10 cellular contexts compared by ENCODE assay signal in the genomic region with DNA sequence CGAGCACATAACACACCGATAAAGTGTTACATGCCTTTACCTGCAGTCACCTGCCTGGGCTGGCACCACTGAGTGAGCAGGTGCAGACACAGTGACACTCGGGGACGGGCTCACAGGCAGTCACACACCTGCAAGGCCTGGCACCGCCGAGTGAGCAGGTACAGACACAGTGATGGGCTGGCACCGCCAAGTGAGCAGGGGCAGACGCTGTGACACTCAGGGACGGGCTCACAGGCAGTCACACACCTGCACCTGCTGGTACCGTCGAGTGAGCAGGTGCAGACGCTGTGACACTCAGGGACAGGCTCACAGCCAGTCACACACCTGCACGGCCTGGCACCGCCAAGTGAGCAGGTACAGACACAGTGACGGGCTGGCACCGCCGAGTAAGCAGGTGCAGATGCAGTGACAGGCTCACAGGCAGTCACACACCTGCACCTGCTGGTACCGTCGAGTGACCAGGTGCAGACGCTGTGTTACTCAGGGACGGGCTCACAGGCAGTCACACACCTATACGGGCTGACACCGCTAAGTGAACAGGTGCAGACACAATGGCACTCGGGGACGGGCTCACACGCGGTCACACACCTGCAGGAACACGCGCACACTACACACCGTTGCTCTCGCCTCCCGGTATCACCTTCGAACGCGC. TPM values are rescaled to one million over a fixed set of nuclear protein-coding genes. Genes with fewer than 3 reads are reported as not detected.
DNase-seq lines count a peak whose midpoint lies in the region; ATAC-seq and TF ChIP-seq lines count a peak whose summit lies in the region.
"Had no signal": no experiment of that assay in that cellular context is flagged by ENCODE, and none has a peak within 500 bp of the region (broad histone marks: within the 10 kb centered on the region; RNA-seq: fewer than 3 reads in every experiment).

No MANE protein-coding gene starts in this region.

- no peak overlapping the region for H3K4ac ChIP-seq in trophoblast cell (ENCODE audit: low read depth, low read length)

- DNase-seq in COLO668 (lab: John Stamatoyannopoulos, UW; ENCODE audit: unreplicated experiment) (peak; percentile 6), T-helper 17 cell (no peak), esophagus muscularis mucosa (ENCODE audit: extremely low spot score) (no peak), trophoblast cell (peak in 1 of 2 donors; percentile 1), 8988T (no peak)
- DNase-seq: GDM1, NCI-H1694 treated with DMSO at 0.1 percent for 48 hours had no signal

- H3K9me3 ChIP-seq in T-helper 17 cell (ENCODE audit: control insufficient read depth, low read length, poor library complexity, severe bottlenecking) (no peaks in the 10 kb centered on the region), esophagus muscularis mucosa (no peaks in the 10 kb centered on the region), trophoblast cell (ENCODE audit: insufficient read depth, low read depth, low read length) (peaks cover 35% of the 10 kb centered on the region)

- H3K4me3 Mint-ChIP-seq in T-helper 17 cell, result peak overlapping the region; percentile 88

- H3K79me1 ChIP-seq in trophoblast cell (ENCODE audit: low read length), result no peaks in the 10 kb centered on the region

- H2AK5ac ChIP-seq in trophoblast cell (ENCODE audit: low read length), result no peak overlapping the region

- H3K27ac ChIP-seq in esophagus muscularis mucosa (replicated peaks in 1 of 4) (peak overlapping the region; percentile 49 to 70 (median 61)), trophoblast cell (ENCODE audit: low read depth, low read length) (no peak overlapping the region)

- H3K27ac Mint-ChIP-seq in T-helper 17 cell, result peak overlapping the region; percentile 17

- no peak overlapping the region for H3K14ac ChIP-seq in trophoblast cell (ENCODE audit: low read length)

- no peak overlapping the region for H3K9ac ChIP-seq in trophoblast cell (ENCODE audit: low read length)

- no peak for TF ChIP-seq EP300 in esophagus muscularis mucosa (IDR thresholded peaks at IDR 0.05)

- no peak overlapping the region for H3K23ac ChIP-seq in trophoblast cell (ENCODE audit: low read length)

- intact Hi-C loops in esophagus muscularis mucosa (cut with DNase I), result loop anchor here (10.0 kb wide), 1 partner anchor 166 kb away; the partner anchor contains the start of gene ZNF471

- ATAC-seq in T-helper 17 cell (peak; percentile 52), HG02973 (IDR thresholded peaks at IDR 0.05; ENCODE audit: unreplicated experiment) (no peak), GM19324 (IDR thresholded peaks at IDR 0.05; ENCODE audit: low FRiP score, unreplicated experiment) (no peak), HG03378 (IDR thresholded peaks at IDR 0.05; ENCODE audit: unreplicated experiment) (no peak)

- peak overlapping the region; percentile 70 for H3K4me2 ChIP-seq in trophoblast cell (ENCODE audit: low read length)

- TF ChIP-seq CTCF in esophagus muscularis mucosa (IDR thresholded peaks at IDR 0.05), result no peak

- 24% methylated on average over 16 of the region's 35 CpGs for WGBS in esophagus muscularis mucosa
- no CpG with 5 or more reads among the region's 35 CpGs for WGBS in trophoblast cell (ENCODE audit: extremely low coverage, insufficient coverage, insufficient read length)

- TF ChIP-seq POLR2A in esophagus muscularis mucosa (IDR thresholded peaks at IDR 0.05; ENCODE audit: low read depth), result no peak

- no peak overlapping the region for H4K91ac ChIP-seq in trophoblast cell (ENCODE audit: low read depth, low read length)

- H3K36me3 ChIP-seq in esophagus muscularis mucosa, result no peaks in the 10 kb centered on the region
- no peaks in the 10 kb centered on the region for H3K36me3 ChIP-seq in trophoblast cell (ENCODE audit: control insufficient read depth in 1 of 2, insufficient read depth in 2 of 2, low read length in 2 of 2)

- peaks cover 2% of the 10 kb centered on the region for H3K4me1 Mint-ChIP-seq in T-helper 17 cell

- peak overlapping the region; percentile 5 for H4K12ac ChIP-seq in trophoblast cell (ENCODE audit: low read depth, low read length)

- no peak overlapping the region for H2BK120ac ChIP-seq in trophoblast cell (ENCODE audit: insufficient read depth, low read length, poor library complexity)

- H3K4me1 ChIP-seq in esophagus muscularis mucosa (peaks cover 17 to 20% (median 19%) of the 10 kb centered on the region in 4 donors), trophoblast cell (ENCODE audit: control insufficient read depth in 1 of 2, insufficient read depth in 2 of 2, low read length in 2 of 2) (peaks cover 4 to 5% of the 10 kb centered on the region in 2 experiments)

- no peak overlapping the region for H3K18ac ChIP-seq in trophoblast cell (ENCODE audit: low read length)

- no peak overlapping the region for H2BK12ac ChIP-seq in trophoblast cell (ENCODE audit: low read length)

- no peaks in the 10 kb centered on the region for H3K27me3 ChIP-seq in esophagus muscularis mucosa
- no peaks in the 10 kb centered on the region for H3K27me3 ChIP-seq in trophoblast cell (ENCODE audit: insufficient read depth, low read length)

- H3K36me3 Mint-ChIP-seq in T-helper 17 cell (ENCODE audit: low read depth), result no peaks in the 10 kb centered on the region

- no peak overlapping the region for H2BK5ac ChIP-seq in trophoblast cell (ENCODE audit: low read depth, low read length, poor library complexity)

- peak overlapping the region; percentile 67 to 90 (median 74) for H3K4me3 ChIP-seq in esophagus muscularis mucosa
- peak overlapping the region; percentile 46 for H3K4me3 ChIP-seq in trophoblast cell (ENCODE audit: low read depth, low read length)

- no peaks in the 10 kb centered on the region for H3K27me3 Mint-ChIP-seq in T-helper 17 cell

- peak overlapping the region; percentile 68 for H4K8ac ChIP-seq in trophoblast cell (ENCODE audit: low read depth, low read length)

- H2AFZ ChIP-seq in trophoblast cell (ENCODE audit: insufficient read depth, low read length, poor library complexity), result peak overlapping the region; percentile 65

- no peaks in the 10 kb centered on the region for H3K79me2 ChIP-seq in trophoblast cell (ENCODE audit: control insufficient read depth, insufficient read depth, low read length, poor library complexity)

RNA-seq across cellular contexts. Expression of gene ZNF835, which starts 0.5 kb away (rescaled TPM):
- total RNA-seq in T-helper 17 cell, result under 1 TPM; 0.83 to 0.99 TPM
- 10 to 100 TPM in 1 of 4 donors, 1 to 10 TPM in 3; 3.0 to 11.4 (median 6.7) TPM for total RNA-seq in esophagus muscularis mucosa
- polyA plus RNA-seq in trophoblast cell (2013), result 0.51 and 0.77 TPM in 2 replicates

RNA-seq across cellular contexts. Expression of gene SMIM17, which starts 28.1 kb away (rescaled TPM):
- total RNA-seq in T-helper 17 cell (not detected), esophagus muscularis mucosa (under 1 TPM in 1 of 4 donors, not detected in 3; 0.65 TPM)
- polyA plus RNA-seq in trophoblast cell (2013), result 0.07 and 0.18 TPM in 2 replicates
